ENCODE assay signal across 12 cellular contexts in genomic region chr12:113333111-113333750, GRCh38. TPM values are rescaled to one million over a fixed set of nuclear protein-coding genes. Genes with fewer than 3 reads are reported as not detected.
DNase-seq lines count a peak whose midpoint lies in the region; ATAC-seq lines count a peak whose summit lies in the region.
"Had no signal": no experiment of that assay in that cellular context is flagged by ENCODE, and none has a peak within 500 bp of the region (broad histone marks: within the 10 kb centered on the region; RNA-seq: fewer than 3 reads in every experiment).

No MANE protein-coding gene starts in this region.

- peaks cover 21% of the 10 kb centered on the region for H3K4me1 ChIP-seq in HAP-1

- in situ Hi-C loops in HAP-1 (cut with MboI; ENCODE audit: low sequenced_read_pairs) = no loop called here
- in situ Hi-C loops in KBM-7 (cut with MboI; ENCODE audit: low pct_unique_long_range_greater_than_20kb, low sequenced_read_pairs) = no loop called here

- H3K4me3 ChIP-seq in HAP-1 = peak overlapping the region; percentile 83

- peaks cover 40% of the 10 kb centered on the region for H3K36me3 ChIP-seq in HAP-1 (replicated peaks)

- no peaks in the 10 kb centered on the region for H3K9me3 Mint-ChIP-seq in naive B cell
- H3K9me3 Mint-ChIP-seq: HFFc6 had no signal

- H3K36me3 Mint-ChIP-seq in naive B cell = peaks cover 11 to 13% of the 10 kb centered on the region in 2 donors

- peak overlapping the region in 2 of 6 donors; percentile 54 to 81 for H3K27ac Mint-ChIP-seq in naive B cell
- H3K27ac Mint-ChIP-seq: HFFc6 had no signal

- no peaks in the 10 kb centered on the region for H3K27me3 ChIP-seq in HAP-1 (ENCODE audit: low read depth)

- H3K9me3 ChIP-seq in HAP-1 = 0 out of 2 replicates have a peak, but pooled peaks cover 3% of the 10 kb centered on the region

- peaks cover 27 to 48% (median 44%) of the 10 kb centered on the region in 3 donors for H3K4me1 Mint-ChIP-seq in naive B cell

- peak; percentile 86 for DNase-seq in CD1c-positive myeloid dendritic cell (ENCODE audit: extremely low spot score)
- no peak for DNase-seq in HAP-1 (ENCODE audit: low spot score in 2 of 2)
- peak; percentile 14 for DNase-seq in astrocyte of the hippocampus (ENCODE audit: low read depth, low spot score)
- no peak for DNase-seq in naive B cell
- DNase-seq in occipital lobe (lab: John Stamatoyannopoulos, UW) = no peak
- DNase-seq in KBM-7 = no peak
- no peak for DNase-seq in SW 1271 (lab: John Stamatoyannopoulos, UW)
- DNase-seq: cortex of kidney, HFFc6, NCI-H187 treated with DMSO at 0.1 percent for 48 hours, SHP77 treated with DMSO at 0.1 percent for 48 hours had no signal

- H3K27me3 Mint-ChIP-seq in naive B cell = peaks cover 0 to 8% (median 4%) of the 10 kb centered on the region in 3 donors

- peak overlapping the region; percentile 91 to 96 (median 94) for H3K4me3 Mint-ChIP-seq in naive B cell

- ATAC-seq in naive B cell (ENCODE audit: low read depth in 2 of 2) = no peak
- ATAC-seq in GM18502 (IDR thresholded peaks at IDR 0.05; ENCODE audit: poor library complexity, unreplicated experiment) = no peak

RNA-seq across cellular contexts. Expression of gene SLC8B1, which starts 1.7 kb away (rescaled TPM):
- 10 to 100 TPM in 5 of 6 donors, 1 to 10 TPM in 1; 5.3 to 35.1 (median 14.6) TPM for polyA plus RNA-seq in naive B cell (ENCODE audit: low read depth in 6 of 6)
- 5.0 TPM for total RNA-seq in occipital lobe

RNA-seq across cellular contexts. Expression of gene PLBD2, which starts 25.2 kb away (rescaled TPM):
- 1 to 10 TPM; 1.4 to 6.0 (median 2.6) TPM for polyA plus RNA-seq in naive B cell (ENCODE audit: low read depth in 6 of 6)
- total RNA-seq in occipital lobe = 8.9 TPM

Comparison
In these comparisons a context has a peak if more than half of its experiments do, and no peak if none do; other contexts are left out.
1. DNase-seq: peak in CD1c-positive myeloid dendritic cell (single experiment) and astrocyte of the hippocampus (single experiment); none in HAP-1 (0 of 2), naive B cell (single experiment), occipital lobe (single experiment), KBM-7 (single experiment) and SW 1271 (0 of 2).